In the genomic region with DNA sequence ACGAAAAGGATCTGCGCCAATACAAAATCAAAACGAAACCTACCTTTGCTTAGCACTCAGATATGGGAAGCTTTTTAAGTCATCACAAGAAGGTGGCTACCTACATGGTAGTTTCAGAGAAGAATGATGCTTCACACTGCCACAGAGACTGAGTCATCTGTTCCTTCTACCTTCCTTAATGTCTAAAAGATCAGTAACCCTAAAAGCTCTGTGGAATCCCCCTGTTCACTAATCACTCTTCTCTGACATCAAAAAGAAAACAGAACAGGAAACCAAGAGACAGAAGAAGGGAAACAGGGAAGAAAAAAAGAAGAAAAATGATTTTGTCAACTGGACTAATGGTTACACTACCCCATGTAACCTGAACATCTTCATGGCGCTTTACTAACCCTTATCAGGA, we compare ENCODE assay signal across 10 cellular contexts.
DNase-seq lines count a peak whose midpoint lies in the region; ATAC-seq, FAIRE-seq and TF ChIP-seq lines count a peak whose summit lies in the region.
"Had no signal": no experiment of that assay in that cellular context is flagged by ENCODE, and none has a peak within 500 bp of the region (broad histone marks: within the 10 kb centered on the region; RNA-seq: fewer than 3 reads in every experiment).

No MANE protein-coding gene starts in this region.

- no peak for TF ChIP-seq POLR2A in GM12892 (IDR thresholded peaks at IDR 0.05; ENCODE audit: low read depth, low read length)

- DNase-seq in GM12892 (ENCODE audit: insufficient read length) (peak; percentile 29), hepatocyte (ENCODE audit: low spot score) (no peak), HAP-1 (ENCODE audit: low spot score in 2 of 2) (no peak), cardiac septum (ENCODE audit: low spot score) (no peak), A673 (ENCODE audit: low spot score) (no peak)
- DNase-seq: DMS79, Right ventricle myocardium superior had no signal

- peak; percentile 88 for FAIRE-seq in GM12892 (lab: Jason Lieb, UNC)

- H3K4me3 Mint-ChIP-seq in activated T-helper 17 cell treated with anti-CD3 and anti-CD28 coated beads, Interleukin-2, amount 50 U/mL, for 72 hours = peak overlapping the region; percentile 66

- H2AFZ ChIP-seq in hepatocyte = no peak overlapping the region

- H3K27me3 ChIP-seq in hepatocyte = no peaks in the 10 kb centered on the region
- no peaks in the 10 kb centered on the region for H3K27me3 ChIP-seq in HAP-1 (ENCODE audit: low read depth)
- H3K27me3 ChIP-seq in A673 (replicated peaks; ENCODE audit: insufficient read depth, low read depth, low read length, poor library complexity) = no peaks in the 10 kb centered on the region

- ATAC-seq in GM19351 (IDR thresholded peaks at IDR 0.05; ENCODE audit: unreplicated experiment) (peak; percentile 99), HG03025 (IDR thresholded peaks at IDR 0.05; ENCODE audit: low FRiP score, unreplicated experiment) (peak; percentile 96)
- ATAC-seq in activated T-helper 17 cell treated with anti-CD3 and anti-CD28 coated beads, Interleukin-2, amount 50 U/mL, for 72 hours (replicated peaks) = peak; percentile 92

- no peaks in the 10 kb centered on the region for H3K27me3 Mint-ChIP-seq in activated T-helper 17 cell treated with anti-CD3 and anti-CD28 coated beads, Interleukin-2, amount 50 U/mL, for 72 hours

- peak overlapping the region; percentile 83 for H3K27ac Mint-ChIP-seq in activated T-helper 17 cell treated with anti-CD3 and anti-CD28 coated beads, Interleukin-2, amount 50 U/mL, for 72 hours

- no peaks in the 10 kb centered on the region for H3K9me2 ChIP-seq in hepatocyte (replicated peaks; ENCODE audit: insufficient read depth)

- H3K4me1 ChIP-seq in hepatocyte (ENCODE audit: insufficient read depth) = no peaks in the 10 kb centered on the region
- peaks cover 3% of the 10 kb centered on the region; the same call in 1 of the 2 replicates for H3K4me1 ChIP-seq in HAP-1
- no peaks in the 10 kb centered on the region for H3K4me1 ChIP-seq in A673 (ENCODE audit: insufficient read depth, low read length, poor library complexity, severe bottlenecking)

- CTCF ChIA-PET in A673 (lab: Charles Lee) = no interaction called here

- no TSS peak for BruUV-seq in A673 (replicated peaks; lab: Mats Ljungman, UMichigan)

- H3K79me2 ChIP-seq in hepatocyte = no peaks in the 10 kb centered on the region

- peaks cover 45% of the 10 kb centered on the region for H3K36me3 Mint-ChIP-seq in activated T-helper 17 cell treated with anti-CD3 and anti-CD28 coated beads, Interleukin-2, amount 50 U/mL, for 72 hours (ENCODE audit: low read depth)

- in situ Hi-C loops in HAP-1 (cut with MboI; ENCODE audit: low sequenced_read_pairs) = no loop called here

- no peaks in the 10 kb centered on the region for H3K9me3 Mint-ChIP-seq in activated T-helper 17 cell treated with anti-CD3 and anti-CD28 coated beads, Interleukin-2, amount 50 U/mL, for 72 hours

- TF ChIP-seq CTCF in hepatocyte (IDR thresholded peaks at IDR 0.05; ENCODE audit: poor library complexity) = no peak
- TF ChIP-seq CTCF in A673 (conservative IDR thresholded peaks at IDR 0.05; ENCODE audit: low read depth, low read length) = no peak

- H3K4me3 ChIP-seq in hepatocyte (no peak overlapping the region), HAP-1 (no peak overlapping the region), A673 (ENCODE audit: low read depth, low read length, poor library complexity, severe bottlenecking) (no peak overlapping the region)

- H3K9me3 ChIP-seq in hepatocyte (ENCODE audit: low read depth) = no peaks in the 10 kb centered on the region
- H3K9me3 ChIP-seq in HAP-1 = no peaks in the 10 kb centered on the region
- H3K9me3 ChIP-seq in A673 (ENCODE audit: low read depth, low read length, poor library complexity, severe bottlenecking) = no peaks in the 10 kb centered on the region

- H3K36me3 ChIP-seq in hepatocyte (replicated peaks; ENCODE audit: insufficient read depth, low read depth) = no peaks in the 10 kb centered on the region
- H3K36me3 ChIP-seq in HAP-1 (replicated peaks) = no peaks in the 10 kb centered on the region
- no peaks in the 10 kb centered on the region for H3K36me3 ChIP-seq in A673 (ENCODE audit: insufficient read depth, low read length, poor library complexity, severe bottlenecking)

- peaks cover 30% of the 10 kb centered on the region for H3K4me1 Mint-ChIP-seq in activated T-helper 17 cell treated with anti-CD3 and anti-CD28 coated beads, Interleukin-2, amount 50 U/mL, for 72 hours

- POLR2A ChIA-PET in A673 (lab: Charles Lee; ENCODE audit: low non-redundant PET) = no interaction called here

- intact Hi-C loops in cardiac septum (cut with DNase I) = no loop called here
- intact Hi-C loops in A673 (cut with micrococcal nuclease; ENCODE audit: unreplicated experiment) = no loop called here

- H3K27ac ChIP-seq in hepatocyte (no peak overlapping the region), A673 (ENCODE audit: low read depth, low read length, poor library complexity, severe bottlenecking) (no peak overlapping the region)

- WGBS in hepatocyte (ENCODE audit: low lambda C conversion rate, missing lambda C conversion rate) = 91% methylated on average over 4 of the region's 4 CpGs

- H3K4me2 ChIP-seq in hepatocyte = no peak overlapping the region

- no peaks in the 10 kb centered on the region for H4K20me1 ChIP-seq in hepatocyte (ENCODE audit: insufficient read depth, poor library complexity, severe bottlenecking)
